In genomic region chr17:76232342-76232741, GRCh38 we compare ENCODE assay signal across 13 cellular contexts. TPM values are rescaled to one million over a fixed set of nuclear protein-coding genes. Genes with fewer than 3 reads are reported as not detected.
DNase-seq lines count a peak whose midpoint lies in the region; ATAC-seq, FAIRE-seq and TF ChIP-seq lines count a peak whose summit lies in the region.
"Had no signal": no experiment of that assay in that cellular context is flagged by ENCODE, and none has a peak within 500 bp of the region (broad histone marks: within the 10 kb centered on the region; RNA-seq: fewer than 3 reads in every experiment).

No MANE protein-coding gene starts in this region.

- no peak overlapping the region for H3K4me3 Mint-ChIP-seq in endodermal cell
- H3K4me3 Mint-ChIP-seq: activated naive CD8-positive, alpha-beta T cell treated with anti-CD3 and anti-CD28 coated beads, Interleukin-2, amount 10 ng/mL, durations not matched to agents 7 days and 5 days; CD8-positive, alpha-beta T cell; naive B cell had no signal

- no peaks in the 10 kb centered on the region for H3K9me3 Mint-ChIP-seq in endodermal cell

- no peaks in the 10 kb centered on the region for H3K36me3 ChIP-seq in pancreas
- no peaks in the 10 kb centered on the region for H3K36me3 ChIP-seq in endodermal cell (ENCODE audit: control insufficient read depth, insufficient read depth, low read length)
- H3K36me3 ChIP-seq: thoracic aorta had no signal

- H3K9me3 ChIP-seq in pancreas (no peaks in the 10 kb centered on the region), endodermal cell (ENCODE audit: control insufficient read depth, low read length) (no peaks in the 10 kb centered on the region)
- H3K9me3 ChIP-seq: thoracic aorta had no signal

- H3K27me3 ChIP-seq in pancreas (no peaks in the 10 kb centered on the region), endodermal cell (ENCODE audit: control insufficient read depth, insufficient read depth, low read length, poor library complexity, severe bottlenecking) (peaks cover 19% of the 10 kb centered on the region)

- FAIRE-seq in pancreas (lab: Jason Lieb, UNC), result no peak

- H3K27me3 Mint-ChIP-seq in endodermal cell (ENCODE audit: insufficient read depth), result peaks cover 10% of the 10 kb centered on the region
- H3K27me3 Mint-ChIP-seq: activated naive CD8-positive, alpha-beta T cell treated with anti-CD3 and anti-CD28 coated beads, Interleukin-2, amount 10 ng/mL, durations not matched to agents 7 days and 5 days had no signal

- no peak for ATAC-seq in pancreas
- ATAC-seq: CD8-positive, alpha-beta T cell had no signal

- no peak for TF ChIP-seq CTCF in astrocyte of the spinal cord (IDR thresholded peaks at IDR 0.05; ENCODE audit: low read depth, low read length)
- TF ChIP-seq CTCF in pancreas (IDR thresholded peaks at IDR 0.05), result no peak
- no peak for TF ChIP-seq CTCF in endodermal cell (conservative IDR thresholded peaks at IDR 0.05)

- 86 to 95% methylated on average over 2 of the region's 2 CpGs for WGBS in pancreas, 2 donors
- WGBS in endodermal cell (ENCODE audit: insufficient coverage in 1 of 2, insufficient read length in 1 of 2), 2 experiments, result 96 to 100% methylated on average over 1 to 2 of the region's 2 CpGs

- H3K4me3 ChIP-seq in astrocyte of the spinal cord (ENCODE audit: low read depth, low read length), result no peak overlapping the region
- H3K4me3 ChIP-seq in pancreas, result no peak overlapping the region
- H3K4me3 ChIP-seq in endodermal cell (ENCODE audit: low read length), result no peak overlapping the region
- H3K4me3 ChIP-seq: thoracic aorta had no signal

- H3K9ac ChIP-seq in endodermal cell (ENCODE audit: extremely low read depth, low read length, poor library complexity, severe bottlenecking), result no peak overlapping the region

- no peak overlapping the region for H3K27ac Mint-ChIP-seq in endodermal cell
- H3K27ac Mint-ChIP-seq: activated naive CD8-positive, alpha-beta T cell treated with anti-CD3 and anti-CD28 coated beads, Interleukin-2, amount 10 ng/mL, durations not matched to agents 7 days and 5 days; naive B cell had no signal

- DNase-seq in EH (ENCODE audit: low read depth) (peak; percentile 82), NCI-H1694 (lab: John Stamatoyannopoulos, UW) (peak; percentile 69), astrocyte of the spinal cord (ENCODE audit: low read depth, low spot score) (peak; percentile 34), foreskin melanocyte (peak; percentile 53), pancreas (no peak), endodermal cell (no peak), anterior cingulate cortex (lab: John Stamatoyannopoulos, UW) (no peak)
- DNase-seq: activated CD8-positive, alpha-beta memory T cell treated with anti-CD3 and anti-CD28 coated beads, Interleukin-2, amount 50 U/mL, for 4 hours; activated naive CD8-positive, alpha-beta T cell treated with anti-CD3 and anti-CD28 coated beads, Interleukin-2, amount 10 ng/mL, durations not matched to agents 7 days and 5 days; CD8-positive, alpha-beta T cell; naive B cell; T-helper 1 cell had no signal

- H3K4me1 Mint-ChIP-seq in endodermal cell, result no peaks in the 10 kb centered on the region
- H3K4me1 Mint-ChIP-seq: naive B cell had no signal

- no peaks in the 10 kb centered on the region for H3K4me1 ChIP-seq in pancreas
- no peaks in the 10 kb centered on the region for H3K4me1 ChIP-seq in endodermal cell (ENCODE audit: control insufficient read depth, insufficient read depth, low read length)

- H3K27ac ChIP-seq in pancreas (no peak overlapping the region), endodermal cell (ENCODE audit: low read depth, low read length) (no peak overlapping the region)
- H3K27ac ChIP-seq: thoracic aorta had no signal

- no peaks in the 10 kb centered on the region for H3K36me3 Mint-ChIP-seq in endodermal cell (ENCODE audit: low read depth)
- H3K36me3 Mint-ChIP-seq: naive B cell had no signal

- in situ Hi-C loops in astrocyte of the spinal cord (cut with HindIII; ENCODE audit: low sequenced_read_pairs), result no loop called here

- intact Hi-C loops in pancreas (cut with DNase I), result no loop called here

RNA-seq across cellular contexts. Expression of gene RNF157, which starts 8.0 kb away (rescaled TPM):
- total RNA-seq in pancreas (1 to 10 TPM in 5 of 6 donors, under 1 TPM in 1; 0.87 to 4.0 (median 2.8) TPM), endodermal cell (10 to 100 TPM in 1 of 2 donors, 1 to 10 TPM in 1; 9.6 to 11.2 TPM)
- polyA plus RNA-seq in pancreas, result 1 to 10 TPM; 3.4 to 6.4 TPM
- 18.5 TPM for polyA plus RNA-seq in endodermal cell (2013, experiment 1 of 2)
- polyA plus RNA-seq in endodermal cell (2013, experiment 2 of 2), result 17.5 TPM

RNA-seq across cellular contexts. Expression of gene UBALD2, which starts 32.8 kb away (rescaled TPM):
- total RNA-seq in pancreas (10 to 100 TPM; 17.8 to 34.6 (median 24.6) TPM), endodermal cell (10 to 100 TPM; 36.0 to 46.0 TPM)
- polyA plus RNA-seq in pancreas, result 10 to 100 TPM; 21.8 to 30.0 TPM
- polyA plus RNA-seq in endodermal cell (2013, experiment 1 of 2), result 66.6 TPM
- polyA plus RNA-seq in endodermal cell (2013, experiment 2 of 2), result 76.0 TPM

Comparison
In these comparisons a context has a peak if more than half of its experiments do, and no peak if none do; other contexts are left out.
1. DNase-seq: peak in EH (single experiment), NCI-H1694 (single experiment), astrocyte of the spinal cord (single experiment) and foreskin melanocyte (single experiment); none in pancreas (0 of 6), endodermal cell (single experiment) and anterior cingulate cortex (0 of 58).